15 cellular contexts compared by ENCODE assay signal in genomic region chr9:72978724-72979123, GRCh38. TPM values are rescaled to one million over a fixed set of nuclear protein-coding genes. Genes with fewer than 3 reads are reported as not detected.
DNase-seq lines count a peak whose midpoint lies in the region; ATAC-seq and TF ChIP-seq lines count a peak whose summit lies in the region.
"Had no signal": no experiment of that assay in that cellular context is flagged by ENCODE, and none has a peak within 500 bp of the region (broad histone marks: within the 10 kb centered on the region; RNA-seq: fewer than 3 reads in every experiment).

No MANE protein-coding gene starts in this region.

- POLR2A ChIA-PET in MCF 10A (lab: Yijun Ruan, JAX): no interaction called here

- intact Hi-C loops in MCF 10A (cut with micrococcal nuclease): no loop called here
- intact Hi-C loops in breast epithelium (cut with DNase I; ENCODE audit: low total_unique reads): no loop called here

- no peaks in the 10 kb centered on the region for H3K27me3 ChIP-seq in breast epithelium
- no peaks in the 10 kb centered on the region for H3K27me3 ChIP-seq in RWPE2 (ENCODE audit: insufficient read depth, poor library complexity, severe bottlenecking)

- no peaks in the 10 kb centered on the region for H3K36me3 ChIP-seq in breast epithelium
- no peaks in the 10 kb centered on the region for H3K36me3 ChIP-seq in RWPE2 (ENCODE audit: low read depth)
- H3K36me3 ChIP-seq: thoracic aorta had no signal

- H3K4me3 ChIP-seq in breast epithelium (no peak overlapping the region), RWPE2 (ENCODE audit: severe bottlenecking) (no peak overlapping the region), foreskin fibroblast (ENCODE audit: low read depth in 1 of 2, low read length in 2 of 2) (no peak overlapping the region)
- H3K4me3 ChIP-seq: GM12878, thoracic aorta had no signal

- BruUV-seq in MCF 10A (replicated peaks; lab: Mats Ljungman, UMichigan): no TSS peak

- H3K4me1 Mint-ChIP-seq in MCF 10A (ENCODE audit: insufficient read depth, unreplicated experiment): peaks cover 10% of the 10 kb centered on the region
- H3K4me1 Mint-ChIP-seq in activated T-helper 17 cell treated with anti-CD3 and anti-CD28 coated beads, Interleukin-2, amount 50 U/mL, for 72 hours: no peaks in the 10 kb centered on the region
- H3K4me1 Mint-ChIP-seq: activated CD4-positive, alpha-beta T cell treated with anti-CD3 and anti-CD28 coated beads, Interleukin-2, amount 10 ng/mL, durations not matched to agents 24 days and 14 days; T-helper 17 cell had no signal

- H3K27ac Mint-ChIP-seq in MCF 10A (ENCODE audit: low read depth, unreplicated experiment): no peak overlapping the region
- no peak overlapping the region for H3K27ac Mint-ChIP-seq in activated T-helper 17 cell treated with anti-CD3 and anti-CD28 coated beads, Interleukin-2, amount 50 U/mL, for 72 hours
- H3K27ac Mint-ChIP-seq: activated CD4-positive, alpha-beta T cell treated with anti-CD3 and anti-CD28 coated beads, Interleukin-2, amount 10 ng/mL, durations not matched to agents 24 days and 14 days; T-helper 17 cell had no signal

- TF ChIP-seq CTCF in MCF 10A (IDR thresholded peaks at IDR 0.05; ENCODE audit: unreplicated experiment) (no peak), breast epithelium (IDR thresholded peaks at IDR 0.05) (no peak), RWPE2 (IDR thresholded peaks at IDR 0.05; ENCODE audit: poor library complexity, severe bottlenecking) (no peak), foreskin fibroblast (IDR thresholded peaks at IDR 0.05; ENCODE audit: low read depth, low read length) (no peak)

- CTCF ChIA-PET in MCF 10A (lab: Yijun Ruan, JAX): interaction anchor here (1.0 kb wide), 1 partner anchor 118 kb away, joined by 3 read pairs; no protein-coding TSS in a partner anchor

- no peaks in the 10 kb centered on the region for H3K36me3 Mint-ChIP-seq in MCF 10A (ENCODE audit: insufficient read depth, unreplicated experiment)
- H3K36me3 Mint-ChIP-seq in activated T-helper 17 cell treated with anti-CD3 and anti-CD28 coated beads, Interleukin-2, amount 50 U/mL, for 72 hours (ENCODE audit: low read depth): no peaks in the 10 kb centered on the region

- no peaks in the 10 kb centered on the region for H3K9me3 ChIP-seq in breast epithelium
- H3K9me3 ChIP-seq in RWPE2 (ENCODE audit: severe bottlenecking): no peaks in the 10 kb centered on the region
- H3K9me3 ChIP-seq: thoracic aorta had no signal

- DNase-seq in MCF 10A (ENCODE audit: unreplicated experiment): peak; percentile 60
- DNase-seq in breast epithelium (ENCODE audit: low spot score in 2 of 2): no peak
- DNase-seq in RWPE2 (ENCODE audit: low spot score): no peak
- peak; percentile 36 to 72 for DNase-seq in foreskin fibroblast
- DNase-seq in SW 1271 (lab: John Stamatoyannopoulos, UW): no peak
- DNase-seq in activated gamma-delta T cell treated with Interleukin-2 at 50 U/mL for 16 hours: no peak
- DNase-seq in activated CD4-positive, CD25-positive, alpha-beta regulatory T cell (lab: John Stamatoyannopoulos, UW): no peak
- DNase-seq: activated CD4-positive, alpha-beta T cell treated with anti-CD3 and anti-CD28 coated beads, Interleukin-2, amount 10 ng/mL, durations not matched to agents 24 days and 14 days; DMS 273 treated with DMSO at 0.1 percent for 48 hours; erythroblast; nucleus accumbens; T-helper 17 cell had no signal

- H3K9me3 Mint-ChIP-seq in MCF 10A (ENCODE audit: unreplicated experiment): no peaks in the 10 kb centered on the region
- H3K9me3 Mint-ChIP-seq in activated T-helper 17 cell treated with anti-CD3 and anti-CD28 coated beads, Interleukin-2, amount 50 U/mL, for 72 hours: no peaks in the 10 kb centered on the region
- H3K9me3 Mint-ChIP-seq: activated CD4-positive, alpha-beta T cell treated with anti-CD3 and anti-CD28 coated beads, Interleukin-2, amount 10 ng/mL, durations not matched to agents 24 days and 14 days had no signal

- H3K27me3 Mint-ChIP-seq in MCF 10A (ENCODE audit: insufficient read depth, unreplicated experiment): peaks cover 18% of the 10 kb centered on the region
- H3K27me3 Mint-ChIP-seq in activated T-helper 17 cell treated with anti-CD3 and anti-CD28 coated beads, Interleukin-2, amount 50 U/mL, for 72 hours: peaks cover 25% of the 10 kb centered on the region
- H3K27me3 Mint-ChIP-seq: activated CD4-positive, alpha-beta T cell treated with anti-CD3 and anti-CD28 coated beads, Interleukin-2, amount 10 ng/mL, durations not matched to agents 24 days and 14 days had no signal

- H3K4me1 ChIP-seq in breast epithelium (no peaks in the 10 kb centered on the region), RWPE2 (ENCODE audit: insufficient read depth, poor library complexity, severe bottlenecking) (peaks cover 37% of the 10 kb centered on the region)

- no peak overlapping the region for H3K4me3 Mint-ChIP-seq in MCF 10A (ENCODE audit: unreplicated experiment)
- H3K4me3 Mint-ChIP-seq in activated T-helper 17 cell treated with anti-CD3 and anti-CD28 coated beads, Interleukin-2, amount 50 U/mL, for 72 hours: no peak overlapping the region
- H3K4me3 Mint-ChIP-seq: activated CD4-positive, alpha-beta T cell treated with anti-CD3 and anti-CD28 coated beads, Interleukin-2, amount 10 ng/mL, durations not matched to agents 24 days and 14 days; T-helper 17 cell had no signal

- peak; percentile 76 for ATAC-seq in RWPE2 (ENCODE audit: low read depth)
- ATAC-seq in activated T-helper 17 cell treated with anti-CD3 and anti-CD28 coated beads, Interleukin-2, amount 50 U/mL, for 72 hours (replicated peaks): no peak
- ATAC-seq: GM12878, T-helper 17 cell had no signal

- no peak for TF ChIP-seq POLR2A in breast epithelium (IDR thresholded peaks at IDR 0.05)

- H3K27ac ChIP-seq in breast epithelium (no peak overlapping the region), RWPE2 (ENCODE audit: poor library complexity, severe bottlenecking) (peak overlapping the region; percentile 84)

RNA-seq across cellular contexts. Expression of gene ALDH1A1, which starts 25.9 kb away (rescaled TPM):
- total RNA-seq in MCF 10A (2022): not detected in 2 replicates
- 100 to 1,000 TPM in 1 of 3 donors, 10 to 100 TPM in 2; 67.2 to 233 (median 80.1) TPM for total RNA-seq in breast epithelium
- total RNA-seq in activated T-helper 17 cell treated with anti-CD3 and anti-CD28 coated beads, Interleukin-2, amount 50 U/mL, for 72 hours: not detected
- total RNA-seq: activated CD4-positive, alpha-beta T cell treated with anti-CD3 and anti-CD28 coated beads, Interleukin-2, amount 10 ng/mL, durations not matched to agents 24 days and 14 days had no signal

Comparison
In these comparisons a context has a peak if more than half of its experiments do, and no peak if none do; other contexts are left out.
1. DNase-seq: peak in MCF 10A (single experiment) and foreskin fibroblast (2 of 2); none in breast epithelium (0 of 2), RWPE2 (single experiment), SW 1271 (0 of 2), activated gamma-delta T cell treated with Interleukin-2 at 50 U/mL for 16 hours (single experiment) and activated CD4-positive, CD25-positive, alpha-beta regulatory T cell (0 of 4).
2. RNA of gene ALDH1A1, which starts 25.9 kb away (total RNA-seq): 67.2 to 233 TPM in breast epithelium; not detected in MCF 10A and not detected in activated T-helper 17 cell treated with anti-CD3 and anti-CD28 coated beads, Interleukin-2, amount 50 U/mL, for 72 hours; every median in the first group is over 10 times any median in the second.